Comparison of ENCODE assay signal across 17 cellular contexts in the genomic region with DNA sequence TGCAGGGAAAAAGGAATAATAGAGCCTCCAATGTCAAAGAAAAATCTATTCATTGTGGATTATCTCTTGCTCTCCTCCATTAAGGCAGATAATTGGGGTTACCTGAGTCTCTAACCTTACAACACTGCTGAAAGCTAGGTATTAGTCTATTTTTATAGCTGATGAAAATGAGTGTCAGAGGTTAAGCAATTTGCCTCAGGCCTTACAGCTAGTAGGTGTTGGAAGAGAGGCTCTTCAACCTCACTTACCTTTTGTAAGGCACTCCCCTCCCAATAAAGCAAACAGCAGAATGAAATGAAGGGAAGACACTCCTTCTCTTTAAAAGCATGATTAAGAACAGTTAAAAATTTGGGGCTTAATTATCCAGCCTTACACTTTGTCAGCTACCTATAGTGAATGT.
"Had no signal": no experiment of that assay in that cellular context is flagged by ENCODE, and none has a peak within 500 bp of the region (broad histone marks: within the 10 kb centered on the region; RNA-seq: fewer than 3 reads in every experiment).

No MANE protein-coding gene starts in this region.

- H3K4me3 ChIP-seq: MG63 had no signal

- DNase-seq: activated CD4-positive, alpha-beta T cell treated with anti-CD3 and anti-CD28 coated beads for 48 hours; activated CD4-positive, alpha-beta T cell treated with anti-CD3 and anti-CD28 coated beads, Interleukin-2, amount 50 U/mL, for 4 hours; activated CD4-positive, CD25-positive, alpha-beta regulatory T cell treated with anti-CD3 and anti-CD28 coated beads, Interleukin-2, amount 50 U/mL, for 72 hours; activated CD8-positive, alpha-beta memory T cell treated with anti-CD3 and anti-CD28 coated beads, Interleukin-2, amount 50 U/mL, for 48 hours; activated CD8-positive, alpha-beta T cell treated with anti-CD3 and anti-CD28 coated beads, Interleukin-2, amount 10 ng/mL, durations not matched to agents 7 days and 5 days; activated effector memory CD4-positive, alpha-beta T cell treated with Interleukin-2 at 50 U/mL for 16 hours; activated naive CD4-positive, alpha-beta T cell; activated T-cell treated with anti-CD3 and anti-CD28 coated beads, Interleukin-2, amount 50 U/mL, for 24 hours; aorta; KG1; MG63; MV-4-11; NCI-H1105; NCI-H146; NCI-H187 treated with DMSO at 0.1 percent for 48 hours; NCI-H446; SHP77 treated with DMSO at 0.1 percent for 48 hours had no signal

- H3K9me3 ChIP-seq: MG63 had no signal

- H3K27me3 ChIP-seq: MG63 had no signal

- H3K36me3 ChIP-seq: MG63 had no signal
